In genomic region chr5:961711-962240, GRCh38 we compare ENCODE assay signal across 1 cellular context.
TF ChIP-seq lines count a peak whose summit lies in the region.

No MANE protein-coding gene starts in this region.

TF ChIP-seq in H1, 55 proteins besides CTCF, POLR2A, EP300 and RAD21:
- TF ChIP-seq TAF7 (optimal IDR thresholded peaks at IDR 0.05; ENCODE audit: borderline replicate concordance, low read depth, low read length) (no peak), MAX (IDR thresholded peaks at IDR 0.05) (no peak), BRCA1 (IDR thresholded peaks at IDR 0.05; ENCODE audit: low read depth, low read length) (no peak), CHD7 (IDR thresholded peaks at IDR 0.05; ENCODE audit: insufficient replicate concordance, low read length) (no peak)
TF ChIP-seq in H1: peak in this region for 0.
